12 cellular contexts compared by ENCODE assay signal in genomic region chr17:3622977-3623594, GRCh38. TPM values are rescaled to one million over a fixed set of nuclear protein-coding genes. Genes with fewer than 3 reads are reported as not detected.
DNase-seq lines count a peak whose midpoint lies in the region; ATAC-seq and TF ChIP-seq lines count a peak whose summit lies in the region.
"Had no signal": no experiment of that assay in that cellular context is flagged by ENCODE, and none has a peak within 500 bp of the region (broad histone marks: within the 10 kb centered on the region; RNA-seq: fewer than 3 reads in every experiment).

No MANE protein-coding gene starts in this region.

- H3K4me2 ChIP-seq in IMR-90 (ENCODE audit: low read depth, low read length) (no peak overlapping the region), osteoblast (ENCODE audit: insufficient read depth, low read length) (no peak overlapping the region)

- no peaks in the 10 kb centered on the region for H3K9me3 ChIP-seq in IMR-90 (ENCODE audit: control insufficient read depth, insufficient read depth, low read length)
- H3K9me3 ChIP-seq in osteoblast (ENCODE audit: low read depth, low read length), result no peaks in the 10 kb centered on the region
- no peaks in the 10 kb centered on the region for H3K9me3 ChIP-seq in upper lobe of right lung

- CTCF ChIA-PET in IMR-90 (lab: Yijun Ruan, JAX), result no interaction called here

- H2BK15ac ChIP-seq in IMR-90 (ENCODE audit: low read depth, low read length), result no peak overlapping the region

- no peak overlapping the region for H2BK20ac ChIP-seq in IMR-90 (ENCODE audit: low read depth, low read length)

- no peak overlapping the region for H3K4me3 ChIP-seq in IMR-90 (ENCODE audit: insufficient read depth, low read depth, low read length)
- H3K4me3 ChIP-seq in osteoblast (ENCODE audit: insufficient read depth, low read length), result no peak overlapping the region
- H3K4me3 ChIP-seq in upper lobe of right lung, result no peak overlapping the region
- H3K4me3 ChIP-seq: BLaER1 treated with 17β-estradiol and CSF1 and Interleukin-3, amounts not matched to agents 10 nM and 100 nM had no signal

- no peak overlapping the region for H2BK5ac ChIP-seq in IMR-90 (ENCODE audit: low read depth, low read length, poor library complexity, severe bottlenecking)

- no peaks in the 10 kb centered on the region for H4K20me1 ChIP-seq in IMR-90 (ENCODE audit: insufficient read depth, low read length)
- no peaks in the 10 kb centered on the region for H4K20me1 ChIP-seq in osteoblast (ENCODE audit: insufficient read depth, low read length)

- H3K79me1 ChIP-seq in IMR-90 (ENCODE audit: low read depth in 1 of 2, low read length in 2 of 2), result peaks cover 3 to 5% of the 10 kb centered on the region in 2 experiments; a peak in 1 of 4 replicates

- H3K9ac ChIP-seq in IMR-90 (ENCODE audit: low read depth, low read length), result no peak overlapping the region
- H3K9ac ChIP-seq: BLaER1 treated with 17β-estradiol and CSF1 and Interleukin-3, amounts not matched to agents 10 nM and 100 nM had no signal

- BruUV-seq in IMR-90 (replicated peaks; lab: Mats Ljungman, UMichigan), result no TSS peak

- no peak for TF ChIP-seq POLR2A in IMR-90 (IDR thresholded peaks at IDR 0.05; ENCODE audit: low read depth, low read length)

- in situ Hi-C loops in IMR-90 (cut with MboI; ENCODE audit: low sequenced_read_pairs), result no loop called here

- no peak overlapping the region for H4K8ac ChIP-seq in IMR-90 (ENCODE audit: low read depth in 2 of 2, low read length in 2 of 2)

- no peak overlapping the region for H3K56ac ChIP-seq in IMR-90 (ENCODE audit: extremely low read depth, insufficient read depth, low read length)

- no peak overlapping the region for H3K4ac ChIP-seq in IMR-90 (ENCODE audit: low read depth, low read length)

- peaks cover 49% of the 10 kb centered on the region for H3K36me3 ChIP-seq in IMR-90 (ENCODE audit: control insufficient read depth, insufficient read depth, low read length)
- peaks cover 34% of the 10 kb centered on the region for H3K36me3 ChIP-seq in osteoblast (ENCODE audit: insufficient read depth, low read length)
- H3K36me3 ChIP-seq in upper lobe of right lung, result peaks cover 73% of the 10 kb centered on the region

- no peak overlapping the region for H2AFZ ChIP-seq in IMR-90 (replicated peaks; ENCODE audit: low read length, poor library complexity)
- no peak overlapping the region for H2AFZ ChIP-seq in osteoblast (ENCODE audit: low read length)

- no peaks in the 10 kb centered on the region for H3K4me1 ChIP-seq in IMR-90 (ENCODE audit: control insufficient read depth, insufficient read depth, low read length)
- H3K4me1 ChIP-seq in osteoblast (ENCODE audit: insufficient read depth, low read length), result no peaks in the 10 kb centered on the region
- H3K4me1 ChIP-seq in upper lobe of right lung, result no peaks in the 10 kb centered on the region

- TF ChIP-seq CTCF in IMR-90 (conservative IDR thresholded peaks at IDR 0.05; ENCODE audit: low read depth, low read length) (no peak), osteoblast (IDR thresholded peaks at IDR 0.05; ENCODE audit: extremely low read depth, low read depth, low read length) (no peak), upper lobe of right lung (IDR thresholded peaks at IDR 0.05) (no peak)

- no peak for DNase-seq in IMR-90
- no peak for DNase-seq in left lobe of liver (ENCODE audit: low spot score)
- DNase-seq in osteoblast (ENCODE audit: insufficient read length, low spot score, missing footprints), result peak; percentile 68
- no peak for DNase-seq in upper lobe of right lung
- DNase-seq in NCI-H1105 (lab: John Stamatoyannopoulos, UW), result no peak
- DNase-seq in caudate nucleus (lab: John Stamatoyannopoulos, UW), result no peak
- DNase-seq: Calu3; CD8-positive, alpha-beta T cell; DMS79 treated with DMSO at 0.1 percent for 48 hours; GF-D8; H9 had no signal

- no peak overlapping the region for H2BK120ac ChIP-seq in IMR-90 (ENCODE audit: low read depth, low read length)

- no peak overlapping the region for H3K18ac ChIP-seq in IMR-90 (ENCODE audit: low read depth, low read length)

- H3K9me1 ChIP-seq in IMR-90 (ENCODE audit: insufficient read depth, low read length), result no peaks in the 10 kb centered on the region

- no peaks in the 10 kb centered on the region for H3K79me2 ChIP-seq in osteoblast (ENCODE audit: insufficient read depth, low read length)

- intact Hi-C loops in IMR-90 (cut with micrococcal nuclease), result no loop called here
- intact Hi-C loops in upper lobe of right lung (cut with DNase I), result no loop called here

- dilution Hi-C loops in IMR-90 (cut with HindIII; ENCODE audit: low sequenced_read_pairs, unreplicated experiment), result no loop called here

- H2AK5ac ChIP-seq in IMR-90 (ENCODE audit: low read depth, low read length), result no peak overlapping the region

- H3K27me3 ChIP-seq in IMR-90 (ENCODE audit: control insufficient read depth, insufficient read depth, low read length), result no peaks in the 10 kb centered on the region
- no peaks in the 10 kb centered on the region for H3K27me3 ChIP-seq in osteoblast (ENCODE audit: insufficient read depth, low read length)
- no peaks in the 10 kb centered on the region for H3K27me3 ChIP-seq in upper lobe of right lung
- H3K27me3 ChIP-seq: BLaER1 treated with 17β-estradiol and CSF1 and Interleukin-3, amounts not matched to agents 10 nM and 100 nM had no signal

- no peak overlapping the region for H4K91ac ChIP-seq in IMR-90 (ENCODE audit: insufficient read depth, low read depth, low read length)

- H3K23ac ChIP-seq in IMR-90 (ENCODE audit: low read depth, low read length), result no peak overlapping the region

- no peak for TF ChIP-seq RAD21 in IMR-90 (IDR thresholded peaks at IDR 0.05; ENCODE audit: low read length)

- peak overlapping the region; percentile 13 for H2AK9ac ChIP-seq in IMR-90 (replicated peaks; ENCODE audit: low read depth, low read length, poor library complexity)

- H3K27ac ChIP-seq in IMR-90 (ENCODE audit: insufficient read depth, low read length) (no peak overlapping the region), osteoblast (ENCODE audit: low read depth, low read length) (no peak overlapping the region), upper lobe of right lung (no peak overlapping the region), caudate nucleus (ENCODE audit: low read depth, low read length) (no peak overlapping the region)
- H3K27ac ChIP-seq: BLaER1 treated with 17β-estradiol and CSF1 and Interleukin-3, amounts not matched to agents 10 nM and 100 nM had no signal

- H3K14ac ChIP-seq in IMR-90 (replicated peaks; ENCODE audit: low read depth, low read length), result no peak overlapping the region

- no peak for ATAC-seq in IMR-90 (ENCODE audit: low read depth)
- peak; percentile 33 for ATAC-seq in left lobe of liver
- peak; percentile 30 for ATAC-seq in upper lobe of right lung
- ATAC-seq: CD8-positive, alpha-beta T cell had no signal

- POLR2A ChIA-PET in IMR-90 (lab: Charles Lee; ENCODE audit: unreplicated experiment), result no interaction called here

- H4K5ac ChIP-seq in IMR-90 (ENCODE audit: low read depth, low read length), result no peak overlapping the region

- WGBS in IMR-90 (ENCODE audit: extremely low coverage in 2 of 2, insufficient read length in 1 of 2), 2 experiments, result 93% methylated on average over 8 of the region's 16 CpGs; no CpG with 5 or more reads in 1 of the 2 experiments

TF ChIP-seq in IMR-90, 13 proteins besides CTCF, POLR2A, EP300 and RAD21 (continues in another document):
- TF ChIP-seq MAFK (IDR thresholded peaks at IDR 0.05; ENCODE audit: low read depth, low read length) (no peak), SMC3 (IDR thresholded peaks at IDR 0.05; ENCODE audit: low read depth, low read length) (no peak), RCOR1 (IDR thresholded peaks at IDR 0.05; ENCODE audit: insufficient replicate concordance, low read length) (no peak), MAZ (IDR thresholded peaks at IDR 0.05; ENCODE audit: borderline replicate concordance, low read depth, low read length) (no peak)

RNA-seq across cellular contexts. Expression of gene SHPK, which starts 13.0 kb away (rescaled TPM):
- total RNA-seq in IMR-90 (2012; rRNA removed), result 12.8 and 14.3 TPM in 2 replicates
- 10.7 and 11.1 TPM in 2 replicates for polyA plus RNA-seq in IMR-90 (2012; rRNA removed)
- 7.5 and 9.2 TPM in 2 replicates for polyA plus RNA-seq in IMR-90 (2012; cell fraction: cytosol; rRNA removed)
- polyA plus RNA-seq in IMR-90 (2012; cell fraction: nucleus; rRNA removed; ENCODE audit: low replicate concordance), result 20.4 and 20.5 TPM in 2 replicates
- total RNA-seq in left lobe of liver, result 26.9 TPM
- total RNA-seq in osteoblast, result 8.3 and 13.8 TPM in 2 replicates
- 10.4 TPM for total RNA-seq in upper lobe of right lung

RNA-seq across cellular contexts. Expression of gene CTNS, which starts 13.5 kb away (rescaled TPM):
- 4.7 and 6.9 TPM in 2 replicates for total RNA-seq in IMR-90 (2012; rRNA removed)
- 4.7 and 5.3 TPM in 2 replicates for polyA plus RNA-seq in IMR-90 (2012; rRNA removed)
- polyA plus RNA-seq in IMR-90 (2012; cell fraction: cytosol; rRNA removed), result 3.1 and 5.1 TPM in 2 replicates
- polyA plus RNA-seq in IMR-90 (2012; cell fraction: nucleus; rRNA removed; ENCODE audit: low replicate concordance), result 8.7 and 9.4 TPM in 2 replicates
- 8.7 TPM for total RNA-seq in left lobe of liver
- 34.7 and 46.0 TPM in 2 replicates for total RNA-seq in osteoblast
- total RNA-seq in upper lobe of right lung, result 23.3 TPM

RNA-seq across cellular contexts. Expression of gene TRPV1, which starts 13.9 kb away (rescaled TPM):
- total RNA-seq in IMR-90 (2012; rRNA removed), result 0.28 and 0.54 TPM in 2 replicates
- polyA plus RNA-seq in IMR-90 (2012; rRNA removed), result 1.5 and 1.9 TPM in 2 replicates
- polyA plus RNA-seq in IMR-90 (2012; cell fraction: cytosol; rRNA removed), result 0.74 and 0.99 TPM in 2 replicates
- polyA plus RNA-seq in IMR-90 (2012; cell fraction: nucleus; rRNA removed; ENCODE audit: low replicate concordance), result 14.3 and 14.8 TPM in 2 replicates
- 14.8 TPM for total RNA-seq in left lobe of liver
- 2.4 and 2.5 TPM in 2 replicates for total RNA-seq in osteoblast
- total RNA-seq in upper lobe of right lung, result 2.9 TPM

RNA-seq across cellular contexts. Expression of gene TAX1BP3, which starts 45.3 kb away (rescaled TPM):
- total RNA-seq in IMR-90 (2012; rRNA removed), result 146 and 170 TPM in 2 replicates
- polyA plus RNA-seq in IMR-90 (2012; rRNA removed), result 176 and 196 TPM in 2 replicates
- 234 and 272 TPM in 2 replicates for polyA plus RNA-seq in IMR-90 (2012; cell fraction: cytosol; rRNA removed)
- 101 and 135 TPM in 2 replicates for polyA plus RNA-seq in IMR-90 (2012; cell fraction: nucleus; rRNA removed; ENCODE audit: low replicate concordance)
- total RNA-seq in left lobe of liver, result 12.4 TPM
- total RNA-seq in osteoblast, result 149 and 164 TPM in 2 replicates
- 108 TPM for total RNA-seq in upper lobe of right lung

RNA-seq across cellular contexts. Expression of gene EMC6, which starts 45.5 kb away (rescaled TPM):
- total RNA-seq in IMR-90 (2012; rRNA removed) (10.8 and 10.9 TPM in 2 replicates), left lobe of liver (26.6 TPM), osteoblast (12.7 and 13.8 TPM in 2 replicates), upper lobe of right lung (28.6 TPM)
- polyA plus RNA-seq in IMR-90 (2012; rRNA removed), result 80.5 and 84.4 TPM in 2 replicates
- 22.8 and 105 TPM in 2 replicates for polyA plus RNA-seq in IMR-90 (2012; cell fraction: cytosol; rRNA removed)
- polyA plus RNA-seq in IMR-90 (2012; cell fraction: nucleus; rRNA removed; ENCODE audit: low replicate concordance), result 23.6 and 35.6 TPM in 2 replicates
